In the genomic region with DNA sequence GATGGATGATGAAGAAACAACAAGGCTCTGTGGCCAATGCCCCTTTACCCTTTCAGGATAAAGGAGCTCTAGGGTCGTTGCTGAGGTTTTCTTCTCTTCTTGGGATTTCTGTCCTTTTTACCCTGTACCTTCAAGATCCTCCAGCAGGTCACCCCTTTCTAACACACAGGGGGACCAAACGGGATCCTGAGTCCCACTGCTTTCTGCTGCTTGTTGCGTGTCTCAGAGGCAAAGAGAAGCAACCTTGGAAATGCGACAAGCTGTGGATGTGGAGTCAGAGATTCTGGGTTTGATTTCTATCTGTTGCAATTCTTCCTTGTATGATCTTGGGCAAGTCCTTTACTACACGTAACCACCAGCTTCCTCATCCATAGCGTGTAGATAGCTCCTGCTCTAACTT, we compare ENCODE assay signal across 2 cellular contexts.
TF ChIP-seq lines count a peak whose summit lies in the region.

No MANE protein-coding gene starts in this region.

TF ChIP-seq in GM12878, 131 proteins besides CTCF, POLR2A, EP300 and RAD21 (continues in another document):
- no peak for TF ChIP-seq FOS (IDR thresholded peaks at IDR 0.05; ENCODE audit: borderline replicate concordance, extremely low read depth, insufficient read length)
- no peak for TF ChIP-seq FOXK2 (IDR thresholded peaks at IDR 0.05)
- no peak for TF ChIP-seq ZNF384 (IDR thresholded peaks at IDR 0.05; ENCODE audit: borderline replicate concordance, low read depth, low read length)
- no peak for TF ChIP-seq EZH2 (IDR thresholded peaks at IDR 0.05; ENCODE audit: borderline replicate concordance, control insufficient read depth, low read depth, low read length)
- TF ChIP-seq ZBTB11 (CRISPR knock-in tag; IDR thresholded peaks at IDR 0.05) = no peak
- TF ChIP-seq, protein P1, sequence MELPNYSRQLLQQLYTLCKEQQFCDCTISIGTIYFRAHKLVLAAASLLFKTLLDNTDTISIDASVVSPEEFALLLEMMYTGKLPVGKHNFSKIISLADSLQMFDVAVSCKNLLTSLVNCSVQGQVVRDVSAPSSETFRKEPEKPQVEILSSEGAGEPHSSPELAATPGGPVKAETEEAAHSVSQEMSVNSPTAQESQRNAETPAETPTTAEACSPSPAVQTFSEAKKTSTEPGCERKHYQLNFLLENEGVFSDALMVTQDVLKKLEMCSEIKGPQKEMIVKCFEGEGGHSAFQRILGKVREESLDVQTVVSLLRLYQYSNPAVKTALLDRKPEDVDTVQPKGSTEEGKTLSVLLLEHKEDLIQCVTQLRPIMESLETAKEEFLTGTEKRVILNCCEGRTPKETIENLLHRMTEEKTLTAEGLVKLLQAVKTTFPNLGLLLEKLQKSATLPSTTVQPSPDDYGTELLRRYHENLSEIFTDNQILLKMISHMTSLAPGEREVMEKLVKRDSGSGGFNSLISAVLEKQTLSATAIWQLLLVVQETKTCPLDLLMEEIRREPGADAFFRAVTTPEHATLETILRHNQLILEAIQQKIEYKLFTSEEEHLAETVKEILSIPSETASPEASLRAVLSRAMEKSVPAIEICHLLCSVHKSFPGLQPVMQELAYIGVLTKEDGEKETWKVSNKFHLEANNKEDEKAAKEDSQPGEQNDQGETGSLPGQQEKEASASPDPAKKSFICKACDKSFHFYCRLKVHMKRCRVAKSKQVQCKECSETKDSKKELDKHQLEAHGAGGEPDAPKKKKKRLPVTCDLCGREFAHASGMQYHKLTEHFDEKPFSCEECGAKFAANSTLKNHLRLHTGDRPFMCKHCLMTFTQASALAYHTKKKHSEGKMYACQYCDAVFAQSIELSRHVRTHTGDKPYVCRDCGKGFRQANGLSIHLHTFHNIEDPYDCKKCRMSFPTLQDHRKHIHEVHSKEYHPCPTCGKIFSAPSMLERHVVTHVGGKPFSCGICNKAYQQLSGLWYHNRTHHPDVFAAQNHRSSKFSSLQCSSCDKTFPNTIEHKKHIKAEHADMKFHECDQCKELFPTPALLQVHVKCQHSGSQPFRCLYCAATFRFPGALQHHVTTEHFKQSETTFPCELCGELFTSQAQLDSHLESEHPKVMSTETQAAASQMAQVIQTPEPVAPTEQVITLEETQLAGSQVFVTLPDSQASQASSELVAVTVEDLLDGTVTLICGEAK (IDR thresholded peaks at IDR 0.05; ENCODE audit: borderline replicate concordance) = no peak
- no peak for TF ChIP-seq IKZF2 (IDR thresholded peaks at IDR 0.05)
- no peak for TF ChIP-seq HDAC2 (IDR thresholded peaks at IDR 0.05)
- TF ChIP-seq SMC3 (IDR thresholded peaks at IDR 0.05; ENCODE audit: borderline replicate concordance, low read length) = no peak
- no peak for TF ChIP-seq POU2F2 (IDR thresholded peaks at IDR 0.05; ENCODE audit: borderline replicate concordance, low read depth, low read length)
- TF ChIP-seq, protein P2, sequence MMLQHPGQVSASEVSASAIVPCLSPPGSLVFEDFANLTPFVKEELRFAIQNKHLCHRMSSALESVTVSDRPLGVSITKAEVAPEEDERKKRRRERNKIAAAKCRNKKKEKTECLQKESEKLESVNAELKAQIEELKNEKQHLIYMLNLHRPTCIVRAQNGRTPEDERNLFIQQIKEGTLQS (IDR thresholded peaks at IDR 0.05; ENCODE audit: borderline replicate concordance, extremely low read depth, low read depth, low read length) = no peak
- no peak for TF ChIP-seq MXI1 (IDR thresholded peaks at IDR 0.05; ENCODE audit: low read depth, low read length)
- no peak for TF ChIP-seq CEBPZ (IDR thresholded peaks at IDR 0.05; ENCODE audit: low read depth, low read length)
- TF ChIP-seq KAT2A (conservative IDR thresholded peaks at IDR 0.05; ENCODE audit: control insufficient read depth, low read depth, low read length) = no peak

TF ChIP-seq in SK-N-SH treated with all-trans-retinoic acid at 6 μM for 48 hours, 23 proteins besides CTCF, POLR2A, EP300 and RAD21:
- TF ChIP-seq ZNF70 (CRISPR knock-in tag; IDR thresholded peaks at IDR 0.05) = no peak
- no peak for TF ChIP-seq RARB (CRISPR knock-in tag; IDR thresholded peaks at IDR 0.05)
- TF ChIP-seq TSHZ2 (CRISPR knock-in tag; IDR thresholded peaks at IDR 0.05) = no peak
- TF ChIP-seq ARNTL (CRISPR knock-in tag; IDR thresholded peaks at IDR 0.05; ENCODE audit: borderline replicate concordance, low read depth) = no peak
- TF ChIP-seq ZFP3 (CRISPR knock-in tag; IDR thresholded peaks at IDR 0.05) = no peak
- no peak for TF ChIP-seq ZC3H10 (CRISPR knock-in tag; IDR thresholded peaks at IDR 0.05)
